1 cellular context compared by ENCODE assay signal in genomic region chr6:116615937-116616756, GRCh38.
TF ChIP-seq lines count a peak whose summit lies in the region.

TSS of gene RSPH4A (plus strand) at chr6:116616479. CDS start at chr6:116616624, 145 bp downstream.

TF ChIP-seq in HepG2, 621 proteins besides CTCF, POLR2A, EP300 and RAD21 (continued from another document):
- TF ChIP-seq PBX2 (CRISPR knock-in tag; IDR thresholded peaks at IDR 0.05) (peak; percentile 91), ZNF318 (CRISPR knock-in tag; IDR thresholded peaks at IDR 0.05) (0 out of 2 replicates have a peak, but pooled peaks have one; percentile 31), HMGXB4 (CRISPR knock-in tag; IDR thresholded peaks at IDR 0.05; ENCODE audit: borderline replicate concordance in 1 of 2, low read depth in 1 of 2) (0 out of 4 replicates have a peak, but pooled peaks of 1 of the 2 experiments have one; percentile 34), RFX1 (IDR thresholded peaks at IDR 0.05) (peak; percentile 85), ZNF576 (CRISPR knock-in tag; IDR thresholded peaks at IDR 0.05) (peak; percentile 79; the same call in 1 of the 2 replicates), CBX5 (CRISPR knock-in tag; IDR thresholded peaks at IDR 0.05; ENCODE audit: borderline replicate concordance) (0 out of 2 replicates have a peak, but pooled peaks have one; percentile 16), PHF8 (CRISPR knock-in tag; IDR thresholded peaks at IDR 0.05) (0 out of 2 replicates have a peak, but pooled peaks have one; percentile 32), STAG1 (CRISPR knock-in tag; IDR thresholded peaks at IDR 0.05) (peak; percentile 50)
